In the genomic region with DNA sequence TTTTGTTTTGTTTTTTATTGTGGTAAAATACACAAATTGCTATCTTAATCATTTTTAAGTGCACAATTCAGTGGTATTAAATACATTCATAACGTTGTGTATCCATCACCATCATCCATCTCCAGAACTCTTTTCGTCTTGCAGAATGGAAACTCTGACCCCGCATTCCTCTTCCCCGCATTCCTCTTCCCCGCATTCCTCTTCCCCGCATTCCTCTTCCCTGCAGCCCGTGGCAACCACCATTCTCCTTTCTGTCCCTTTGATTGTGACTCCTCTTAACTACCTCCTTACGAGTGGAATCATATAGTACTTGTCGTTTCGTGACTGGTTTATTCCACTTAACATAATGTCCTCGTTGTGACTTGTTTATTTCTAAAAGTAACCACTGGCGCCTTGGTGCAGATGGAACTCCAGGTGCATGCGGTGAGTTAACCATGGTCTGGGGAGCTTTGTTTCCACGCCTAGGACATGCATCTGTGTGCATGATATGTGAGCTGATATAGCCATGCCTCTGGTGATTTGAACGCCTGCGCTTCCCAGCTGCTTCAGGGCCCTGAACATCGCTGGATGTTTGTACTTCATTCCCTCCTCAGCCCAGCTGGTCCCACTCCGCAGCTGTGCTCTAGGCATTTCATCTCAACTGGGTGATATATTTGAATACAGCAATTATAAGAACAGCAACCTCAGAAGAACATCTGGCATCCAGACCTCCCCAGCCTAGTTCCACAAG, we compare ENCODE assay signal across 1 cellular context. TPM values are rescaled to one million over a fixed set of nuclear protein-coding genes. Genes with fewer than 3 reads are reported as not detected.
"Had no signal": no experiment of that assay in that cellular context is flagged by ENCODE, and none has a peak within 500 bp of the region (broad histone marks: within the 10 kb centered on the region; RNA-seq: fewer than 3 reads in every experiment).

No MANE protein-coding gene starts in this region.

RNA-seq across cellular contexts. Expression of gene CLEC18A, which starts 7.7 kb away (rescaled TPM):
- total RNA-seq: lung microvascular endothelial cell had no signal
